21 cellular contexts compared by ENCODE assay signal in the genomic region with DNA sequence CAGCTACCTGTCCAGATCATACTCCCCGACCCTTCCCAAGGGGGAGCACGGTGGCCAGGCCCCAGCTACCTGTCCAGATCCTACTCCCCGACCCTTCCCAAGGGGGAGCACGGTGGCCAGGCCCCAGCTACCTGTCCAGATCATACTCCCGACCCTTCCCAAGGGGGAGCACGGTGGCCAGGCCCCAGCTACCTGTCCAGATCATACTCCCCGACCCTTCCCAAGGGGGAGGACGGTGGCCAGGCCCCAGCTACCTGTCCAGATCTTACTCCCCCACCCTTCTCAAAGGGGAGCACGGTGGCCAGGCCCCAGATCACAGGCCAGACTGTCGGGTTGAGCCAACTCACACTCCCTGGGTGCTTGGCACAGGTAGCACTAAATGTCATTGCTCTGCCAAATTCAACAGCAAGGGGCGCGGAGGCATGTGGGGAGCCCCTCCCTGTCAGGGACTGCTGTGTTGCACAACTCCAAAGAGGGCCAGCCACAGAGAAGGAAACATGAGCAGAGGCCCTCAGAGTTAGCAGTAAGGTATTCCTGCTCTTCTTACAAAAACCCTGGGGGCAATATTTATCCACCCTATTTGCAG.
A peak's percentile ranks its signal among the peaks of the same experiment; 100 is the strongest.
DNase-seq lines count a peak whose midpoint lies in the region; FAIRE-seq and TF ChIP-seq lines count a peak whose summit lies in the region.
"Had no signal": no experiment of that assay in that cellular context is flagged by ENCODE, and none has a peak within 500 bp of the region (broad histone marks: within the 10 kb centered on the region; RNA-seq: fewer than 3 reads in every experiment).

No MANE protein-coding gene starts in this region.

- no peak overlapping the region for H3K4me3 ChIP-seq in endodermal cell (ENCODE audit: low read length)
- H3K4me3 ChIP-seq in trophoblast cell (ENCODE audit: low read depth, low read length): no peak overlapping the region
- H3K4me3 ChIP-seq: coronary artery, testis had no signal

- H3K27ac ChIP-seq in endodermal cell (ENCODE audit: low read depth, low read length): peak overlapping the region; percentile 94
- H3K27ac ChIP-seq in trophoblast cell (ENCODE audit: low read depth, low read length): no peak overlapping the region
- H3K27ac ChIP-seq: coronary artery, RWPE1, testis had no signal

- no peak for FAIRE-seq in GM19239 (lab: Jason Lieb, UNC)
- FAIRE-seq: small intestine had no signal

- no peaks in the 10 kb centered on the region for H3K79me2 ChIP-seq in trophoblast cell (ENCODE audit: control insufficient read depth, insufficient read depth, low read length, poor library complexity)

- no peak overlapping the region for H2BK12ac ChIP-seq in trophoblast cell (ENCODE audit: low read length)

- H4K12ac ChIP-seq in trophoblast cell (ENCODE audit: low read depth, low read length): no peak overlapping the region

- no peaks in the 10 kb centered on the region for H3K9me3 Mint-ChIP-seq in endodermal cell
- H3K9me3 Mint-ChIP-seq: activated naive CD8-positive, alpha-beta T cell treated with anti-CD3 and anti-CD28 coated beads, Interleukin-2, amount 10 ng/mL, durations not matched to agents 7 days and 5 days; CD8-positive, alpha-beta memory T cell; nephron progenitor cell; stimulated activated naive B cell treated with anti-CD40 and anti-IgM and Interleukin-4, amounts not matched to agents 10 μg/mL and 1 μg/mL and 100 μg/mL, for 72 hours had no signal

- H3K4ac ChIP-seq in trophoblast cell (ENCODE audit: low read depth, low read length): no peak overlapping the region

- no peak for TF ChIP-seq CTCF in endodermal cell (conservative IDR thresholded peaks at IDR 0.05)

- no peaks in the 10 kb centered on the region for H3K36me3 ChIP-seq in endodermal cell (ENCODE audit: control insufficient read depth, insufficient read depth, low read length)
- no peaks in the 10 kb centered on the region for H3K36me3 ChIP-seq in trophoblast cell (ENCODE audit: control insufficient read depth in 1 of 2, insufficient read depth in 2 of 2, low read length in 2 of 2)

- no peak overlapping the region for H2BK5ac ChIP-seq in trophoblast cell (ENCODE audit: low read depth, low read length, poor library complexity)

- H3K27ac Mint-ChIP-seq in endodermal cell: no peak overlapping the region
- H3K27ac Mint-ChIP-seq: activated naive CD8-positive, alpha-beta T cell treated with anti-CD3 and anti-CD28 coated beads, Interleukin-2, amount 10 ng/mL, durations not matched to agents 7 days and 5 days; CD8-positive, alpha-beta memory T cell; stimulated activated naive B cell treated with anti-CD40 and anti-IgM and Interleukin-4, amounts not matched to agents 10 μg/mL and 1 μg/mL and 100 μg/mL, for 72 hours had no signal

- H4K91ac ChIP-seq in trophoblast cell (ENCODE audit: low read depth, low read length): no peak overlapping the region

- H3K36me3 Mint-ChIP-seq in endodermal cell (ENCODE audit: low read depth): no peaks in the 10 kb centered on the region
- H3K36me3 Mint-ChIP-seq: activated naive CD8-positive, alpha-beta T cell treated with anti-CD3 and anti-CD28 coated beads, Interleukin-2, amount 10 ng/mL, durations not matched to agents 7 days and 5 days; CD8-positive, alpha-beta memory T cell; stimulated activated naive B cell treated with anti-CD40 and anti-IgM and Interleukin-4, amounts not matched to agents 10 μg/mL and 1 μg/mL and 100 μg/mL, for 72 hours had no signal

- no peak overlapping the region for H4K8ac ChIP-seq in trophoblast cell (ENCODE audit: low read depth, low read length)

- H3K79me1 ChIP-seq in trophoblast cell (ENCODE audit: low read length): no peaks in the 10 kb centered on the region

- no peaks in the 10 kb centered on the region for H3K27me3 Mint-ChIP-seq in endodermal cell (ENCODE audit: insufficient read depth)
- H3K27me3 Mint-ChIP-seq: activated naive CD8-positive, alpha-beta T cell treated with anti-CD3 and anti-CD28 coated beads, Interleukin-2, amount 10 ng/mL, durations not matched to agents 7 days and 5 days had no signal

- no peak overlapping the region for H3K18ac ChIP-seq in trophoblast cell (ENCODE audit: low read length)

- no peak overlapping the region for H2AFZ ChIP-seq in trophoblast cell (ENCODE audit: insufficient read depth, low read length, poor library complexity)

- no peak overlapping the region for H2AK5ac ChIP-seq in trophoblast cell (ENCODE audit: low read length)

- H3K27me3 ChIP-seq in endodermal cell (ENCODE audit: control insufficient read depth, insufficient read depth, low read length, poor library complexity, severe bottlenecking) (no peaks in the 10 kb centered on the region), trophoblast cell (ENCODE audit: insufficient read depth, low read length) (no peaks in the 10 kb centered on the region)
- H3K27me3 ChIP-seq: testis had no signal

- DNase-seq in DMS79 treated with DMSO at 0.1 percent for 48 hours (lab: John Stamatoyannopoulos, UW) (peak; percentile 82), NCI-H2171 treated with DMSO at 0.1 percent for 48 hours (lab: John Stamatoyannopoulos, UW) (peak; percentile 90), endodermal cell (no peak), posterior vena cava (ENCODE audit: low spot score) (peak; percentile 58), H4 (ENCODE audit: low spot score) (no peak), GM19239 (ENCODE audit: insufficient read length, low spot score) (no peak), trophoblast cell (no peak)
- DNase-seq: activated CD4-positive, alpha-beta T cell treated with anti-CD3 and anti-CD28 coated beads, Interleukin-2, amount 50 U/mL, for 48 hours; activated CD4-positive, CD25-positive, alpha-beta regulatory T cell; activated naive CD8-positive, alpha-beta T cell treated with anti-CD3 and anti-CD28 coated beads, Interleukin-2, amount 10 ng/mL, durations not matched to agents 7 days and 5 days; CD8-positive, alpha-beta memory T cell; DND-41; H7; NCI-H748 treated with DMSO at 0.1 percent for 48 hours; nephron progenitor cell; small intestine; stimulated activated CD4-positive, alpha-beta T cell treated with anti-CD3 and anti-CD28 coated beads, Interleukin-2, amount 100 ng/mL, for 48 hours; stimulated activated naive B cell treated with anti-CD40 and anti-IgM and Interleukin-4, amounts not matched to agents 10 μg/mL and 1 μg/mL and 100 μg/mL, for 72 hours; testis had no signal

- peaks cover 13% of the 10 kb centered on the region for H3K4me1 Mint-ChIP-seq in endodermal cell
- H3K4me1 Mint-ChIP-seq: activated naive CD8-positive, alpha-beta T cell treated with anti-CD3 and anti-CD28 coated beads, Interleukin-2, amount 10 ng/mL, durations not matched to agents 7 days and 5 days; CD8-positive, alpha-beta memory T cell; stimulated activated naive B cell treated with anti-CD40 and anti-IgM and Interleukin-4, amounts not matched to agents 10 μg/mL and 1 μg/mL and 100 μg/mL, for 72 hours had no signal

- intact Hi-C loops in posterior vena cava (cut with DNase I): loop anchor here in 1 of 2 donors (10.0 kb wide), 1 partner anchor 70 kb away; no protein-coding TSS in a partner anchor

- H3K4me2 ChIP-seq in trophoblast cell (ENCODE audit: low read length): no peak overlapping the region

- H3K23ac ChIP-seq in trophoblast cell (ENCODE audit: low read length): no peak overlapping the region

- H3K14ac ChIP-seq in trophoblast cell (ENCODE audit: low read length): no peak overlapping the region

- no peaks in the 10 kb centered on the region for H3K9me3 ChIP-seq in endodermal cell (ENCODE audit: control insufficient read depth, low read length)
- peaks cover 12% of the 10 kb centered on the region for H3K9me3 ChIP-seq in trophoblast cell (ENCODE audit: insufficient read depth, low read depth, low read length)
- H3K9me3 ChIP-seq: testis had no signal

- H3K4me3 Mint-ChIP-seq in endodermal cell: no peak overlapping the region
- H3K4me3 Mint-ChIP-seq: activated naive CD8-positive, alpha-beta T cell treated with anti-CD3 and anti-CD28 coated beads, Interleukin-2, amount 10 ng/mL, durations not matched to agents 7 days and 5 days; CD8-positive, alpha-beta memory T cell; nephron progenitor cell; stimulated activated naive B cell treated with anti-CD40 and anti-IgM and Interleukin-4, amounts not matched to agents 10 μg/mL and 1 μg/mL and 100 μg/mL, for 72 hours had no signal

- no peak overlapping the region for H2BK120ac ChIP-seq in trophoblast cell (ENCODE audit: insufficient read depth, low read length, poor library complexity)

- H3K4me1 ChIP-seq in endodermal cell (ENCODE audit: control insufficient read depth, insufficient read depth, low read length) (no peaks in the 10 kb centered on the region), trophoblast cell (ENCODE audit: control insufficient read depth in 1 of 2, insufficient read depth in 2 of 2, low read length in 2 of 2) (no peaks in the 10 kb centered on the region)
- H3K4me1 ChIP-seq: testis had no signal

- 87 to 90% methylated on average over 5 to 12 of the region's 12 CpGs for WGBS in endodermal cell (ENCODE audit: insufficient coverage in 1 of 2, insufficient read length in 1 of 2), 2 experiments
- no CpG with 5 or more reads among the region's 12 CpGs for WGBS in trophoblast cell (ENCODE audit: extremely low coverage, insufficient coverage, insufficient read length)

- H3K9ac ChIP-seq in endodermal cell (ENCODE audit: extremely low read depth, low read length, poor library complexity, severe bottlenecking): no peak overlapping the region
- no peak overlapping the region for H3K9ac ChIP-seq in trophoblast cell (ENCODE audit: low read length)

Comparison
In these comparisons a context has a peak if more than half of its experiments do, and no peak if none do; other contexts are left out.
1. DNase-seq: peak in DMS79 treated with DMSO at 0.1 percent for 48 hours (single experiment), NCI-H2171 treated with DMSO at 0.1 percent for 48 hours (single experiment) and posterior vena cava (single experiment); none in endodermal cell (single experiment), H4 (single experiment), GM19239 (single experiment) and trophoblast cell (0 of 2).